ENCODE assay signal across 17 cellular contexts in the genomic region with DNA sequence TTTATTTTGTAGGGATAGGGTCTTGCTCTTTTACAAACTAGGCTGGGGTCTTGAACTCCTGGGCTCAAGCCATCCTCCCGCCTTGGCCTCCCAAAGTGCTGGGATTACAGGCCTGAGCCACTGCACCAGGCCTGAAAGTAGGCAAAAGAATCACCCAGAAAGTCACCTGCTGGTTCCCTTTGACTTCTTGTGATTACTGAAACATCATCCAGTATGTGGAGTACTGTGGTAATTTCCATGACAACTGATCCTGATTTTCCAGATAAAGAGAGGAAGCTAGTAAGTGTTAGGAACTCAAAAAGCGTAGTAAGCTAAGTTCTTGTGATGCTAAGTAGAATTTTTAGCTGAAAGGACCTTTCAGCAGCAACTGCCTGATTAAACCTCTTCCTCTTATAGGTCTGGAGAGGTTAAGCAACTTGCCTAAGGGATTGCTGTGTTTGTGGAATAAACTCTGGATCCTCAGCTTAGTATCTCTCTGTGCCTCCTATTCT. TPM values are rescaled to one million over a fixed set of nuclear protein-coding genes. Genes with fewer than 3 reads are reported as not detected.
DNase-seq lines count a peak whose midpoint lies in the region; ATAC-seq and TF ChIP-seq lines count a peak whose summit lies in the region.
"Had no signal": no experiment of that assay in that cellular context is flagged by ENCODE, and none has a peak within 500 bp of the region (broad histone marks: within the 10 kb centered on the region; RNA-seq: fewer than 3 reads in every experiment).

No MANE protein-coding gene starts in this region.

- no peak overlapping the region for H3K4me3 ChIP-seq in suprapubic skin
- H3K4me3 ChIP-seq: ovary, SK-N-MC had no signal

- peaks cover 82% of the 10 kb centered on the region for H3K4me1 Mint-ChIP-seq in activated CD4-positive, alpha-beta T cell treated with anti-CD3 and anti-CD28 coated beads for 36 hours
- peaks cover 60 to 94% (median 91%) of the 10 kb centered on the region in 4 donors for H3K4me1 Mint-ChIP-seq in naive thymus-derived CD8-positive, alpha-beta T cell

- ATAC-seq in activated CD4-positive, alpha-beta T cell treated with anti-CD3 and anti-CD28 coated beads for 36 hours, result no peak
- no peak for ATAC-seq in naive thymus-derived CD8-positive, alpha-beta T cell
- ATAC-seq in HG03442 (IDR thresholded peaks at IDR 0.05; ENCODE audit: unreplicated experiment) (no peak), GM21717 (IDR thresholded peaks at IDR 0.05; ENCODE audit: unreplicated experiment) (no peak)

- H3K4me3 Mint-ChIP-seq in activated CD4-positive, alpha-beta T cell treated with anti-CD3 and anti-CD28 coated beads for 36 hours, result no peak overlapping the region
- H3K4me3 Mint-ChIP-seq in naive thymus-derived CD8-positive, alpha-beta T cell, result peak overlapping the region in 7 of 10 donors; percentile 11 to 66 (median 49)
- H3K4me3 Mint-ChIP-seq: activated CD4-positive, alpha-beta memory T cell treated with anti-CD3 and anti-CD28 coated beads, Interleukin-2, amount 10 ng/mL, durations not matched to agents 7 days and 5 days had no signal

- TF ChIP-seq CTCF in suprapubic skin (IDR thresholded peaks at IDR 0.05), result no peak

- no peaks in the 10 kb centered on the region for H3K9me3 Mint-ChIP-seq in activated CD4-positive, alpha-beta T cell treated with anti-CD3 and anti-CD28 coated beads for 36 hours (ENCODE audit: low read depth)
- no peaks in the 10 kb centered on the region for H3K9me3 Mint-ChIP-seq in naive thymus-derived CD8-positive, alpha-beta T cell
- H3K9me3 Mint-ChIP-seq: activated CD4-positive, alpha-beta memory T cell treated with anti-CD3 and anti-CD28 coated beads, Interleukin-2, amount 10 ng/mL, durations not matched to agents 7 days and 5 days had no signal

- H3K27me3 ChIP-seq in suprapubic skin, result no peaks in the 10 kb centered on the region
- H3K27me3 ChIP-seq: ovary had no signal

- intact Hi-C loops in activated CD4-positive, alpha-beta T cell treated with anti-CD3 and anti-CD28 coated beads for 36 hours (cut with DNase I, micrococcal nuclease), result no loop called here

- no peak for TF ChIP-seq POLR2A in suprapubic skin (IDR thresholded peaks at IDR 0.05)

- H3K36me3 Mint-ChIP-seq in activated CD4-positive, alpha-beta T cell treated with anti-CD3 and anti-CD28 coated beads for 36 hours (ENCODE audit: low read depth), result peaks cover 6% of the 10 kb centered on the region
- H3K36me3 Mint-ChIP-seq in naive thymus-derived CD8-positive, alpha-beta T cell, result peaks cover 0 to 15% (median 0%) of the 10 kb centered on the region in 3 donors

- no peaks in the 10 kb centered on the region for H3K9me3 ChIP-seq in suprapubic skin
- H3K9me3 ChIP-seq: ovary had no signal

- no peak for TF ChIP-seq EP300 in suprapubic skin (IDR thresholded peaks at IDR 0.05)

- no peaks in the 10 kb centered on the region for H3K27me3 Mint-ChIP-seq in activated CD4-positive, alpha-beta T cell treated with anti-CD3 and anti-CD28 coated beads for 36 hours
- no peaks in the 10 kb centered on the region for H3K27me3 Mint-ChIP-seq in naive thymus-derived CD8-positive, alpha-beta T cell
- H3K27me3 Mint-ChIP-seq: activated CD4-positive, alpha-beta memory T cell treated with anti-CD3 and anti-CD28 coated beads, Interleukin-2, amount 10 ng/mL, durations not matched to agents 7 days and 5 days had no signal

- WGBS in suprapubic skin, result 95% methylated on average over 2 of the region's 2 CpGs

- no peak overlapping the region for H3K27ac ChIP-seq in suprapubic skin
- H3K27ac ChIP-seq: ovary, SK-N-MC had no signal

- no peak for DNase-seq in activated CD4-positive, alpha-beta T cell treated with anti-CD3 and anti-CD28 coated beads for 36 hours
- no peak for DNase-seq in activated CD4-positive, alpha-beta T cell treated with anti-CD3 and anti-CD28 coated beads for 48 hours
- DNase-seq in M059J (ENCODE audit: low read depth), result peak; percentile 19
- DNase-seq in dermis blood vessel endothelial cell, result peak; percentile 17
- DNase-seq in naive thymus-derived CD8-positive, alpha-beta T cell, result no peak
- no peak for DNase-seq in suprapubic skin (ENCODE audit: low spot score in 2 of 2)
- DNase-seq: ACHN; activated CD4-positive, alpha-beta memory T cell treated with anti-CD3 and anti-CD28 coated beads, Interleukin-2, amount 10 ng/mL, durations not matched to agents 7 days and 5 days; anterior cingulate cortex; DMS79; effector CD4-positive, alpha-beta T cell; NCI-H187 treated with DMSO at 0.1 percent for 48 hours; NCI-H774; ovary had no signal

- CTCF ChIA-PET in activated CD4-positive, alpha-beta T cell treated with anti-CD3 and anti-CD28 coated beads for 36 hours (lab: Charles Lee), result interaction anchor here (0.6 to 1.6 kb wide), 4 partner anchors 29 to 122 kb away, joined by 3 to 4 read pairs (median 3); no protein-coding TSS in a partner anchor

- H3K4me1 ChIP-seq in suprapubic skin, result peaks cover 46% of the 10 kb centered on the region

- POLR2A ChIA-PET in activated CD4-positive, alpha-beta T cell treated with anti-CD3 and anti-CD28 coated beads for 36 hours (lab: Charles Lee), result interaction anchor here (0.7 kb wide), 1 partner anchor 17 kb away, joined by 3 read pairs; no protein-coding TSS in a partner anchor
- POLR2A ChIA-PET in naive thymus-derived CD8-positive, alpha-beta T cell (lab: Charles Lee), result interaction anchor here (3.8 kb wide), 1 partner anchor 16 kb away, joined by 13 read pairs; a partner anchor contains a TSS

- peak overlapping the region; percentile 41 for H3K27ac Mint-ChIP-seq in activated CD4-positive, alpha-beta T cell treated with anti-CD3 and anti-CD28 coated beads for 36 hours
- peak overlapping the region in 6 of 10 donors; percentile 30 to 72 (median 42) for H3K27ac Mint-ChIP-seq in naive thymus-derived CD8-positive, alpha-beta T cell

- no peaks in the 10 kb centered on the region for H3K36me3 ChIP-seq in suprapubic skin
- H3K36me3 ChIP-seq: ovary had no signal

RNA-seq across cellular contexts. Expression of a gene that starts 16.7 kb away (rescaled TPM):
- 100 to 1,000 TPM; 139 to 152 TPM for total RNA-seq in activated CD4-positive, alpha-beta T cell treated with anti-CD3 and anti-CD28 coated beads for 36 hours
- 183 and 230 TPM in 2 replicates for total RNA-seq in M059J (2014; rRNA removed; shearing (Covaris generic))
- total RNA-seq in dermis blood vessel endothelial cell (71.0 and 99.9 TPM in 2 replicates), suprapubic skin (100 to 1,000 TPM in 1 of 4 donors, 10 to 100 TPM in 3; 78.5 to 110 (median 86.6) TPM)
- total RNA-seq in naive thymus-derived CD8-positive, alpha-beta T cell, result 100 to 1,000 TPM; 105 to 112 TPM
- polyA plus RNA-seq in naive thymus-derived CD8-positive, alpha-beta T cell, result 100 to 1,000 TPM; 175 to 211 (median 181) TPM

Comparison
In these comparisons a context has a peak if more than half of its experiments do, and no peak if none do; other contexts are left out.
1. DNase-seq: peak in M059J (single experiment) and dermis blood vessel endothelial cell (single experiment); none in activated CD4-positive, alpha-beta T cell treated with anti-CD3 and anti-CD28 coated beads for 36 hours (single experiment), activated CD4-positive, alpha-beta T cell treated with anti-CD3 and anti-CD28 coated beads for 48 hours (single experiment), naive thymus-derived CD8-positive, alpha-beta T cell (0 of 10) and suprapubic skin (0 of 2).